11 cellular contexts compared by ENCODE assay signal in genomic region chr6:134347916-134348805, GRCh38. TPM values are rescaled to one million over a fixed set of nuclear protein-coding genes. Genes with fewer than 3 reads are reported as not detected.
DNase-seq lines count a peak whose midpoint lies in the region; ATAC-seq and TF ChIP-seq lines count a peak whose summit lies in the region.
"Had no signal": no experiment of that assay in that cellular context is flagged by ENCODE, and none has a peak within 500 bp of the region (broad histone marks: within the 10 kb centered on the region; RNA-seq: fewer than 3 reads in every experiment).

No MANE protein-coding gene starts in this region.

- ATAC-seq in gastroesophageal sphincter = peak; percentile 71
- peak; percentile 50 to 56 for ATAC-seq in gastrocnemius medialis
- ATAC-seq in left lung = no peak
- no peak for ATAC-seq in GM21717 (IDR thresholded peaks at IDR 0.05; ENCODE audit: unreplicated experiment)

- H3K36me3 ChIP-seq in gastroesophageal sphincter (no peaks in the 10 kb centered on the region), gastrocnemius medialis (no peaks in the 10 kb centered on the region), left lung (no peaks in the 10 kb centered on the region)

- intact Hi-C loops in gastrocnemius medialis (cut with DNase I; ENCODE audit: low total_unique reads) = loop anchor here (2.0 to 10.0 kb wide), 3 partner anchors 173 to 477 kb away; no protein-coding TSS in a partner anchor
- intact Hi-C loops in left lung (cut with DNase I) = no loop called here

- in situ Hi-C loops in gastrocnemius medialis (cut with MboI; ENCODE audit: low sequenced_read_pairs in 4 of 4) = no loop called here
- in situ Hi-C loops in GM13977 (cut with MboI; ENCODE audit: low pct_unique_long_range_greater_than_20kb, low sequenced_read_pairs, unreplicated experiment) = no loop called here

- H3K4me1 ChIP-seq in gastroesophageal sphincter = no peaks in the 10 kb centered on the region
- peaks cover 30 to 57% of the 10 kb centered on the region in 2 donors for H3K4me1 ChIP-seq in gastrocnemius medialis
- H3K4me1 ChIP-seq in left lung = peaks cover 4 to 18% of the 10 kb centered on the region in 2 donors

- TF ChIP-seq EP300 in gastroesophageal sphincter (IDR thresholded peaks at IDR 0.05) = no peak

- H3K4me3 ChIP-seq in gastroesophageal sphincter (no peak overlapping the region), gastrocnemius medialis (peak overlapping the region; percentile 4 to 43 (median 30)), left lung (no peak overlapping the region)

- no peaks in the 10 kb centered on the region for H3K9me3 ChIP-seq in gastroesophageal sphincter
- no peaks in the 10 kb centered on the region for H3K9me3 ChIP-seq in gastrocnemius medialis
- no peaks in the 10 kb centered on the region for H3K9me3 ChIP-seq in left lung

- WGBS in gastroesophageal sphincter (ENCODE audit: low coverage in 1 of 2), 2 donors = 89 to 91% methylated on average over 16 to 18 of the region's 22 CpGs

- TF ChIP-seq POLR2A in gastroesophageal sphincter (IDR thresholded peaks at IDR 0.05) (no peak), gastrocnemius medialis (IDR thresholded peaks at IDR 0.05) (peak in 1 of 2 donors; percentile 43)

- TF ChIP-seq CTCF in gastroesophageal sphincter (IDR thresholded peaks at IDR 0.05) (no peak), gastrocnemius medialis (IDR thresholded peaks at IDR 0.05 in 4 of 5, conservative IDR thresholded peaks at IDR 0.05 in 1 of 5) (no peak), left lung (IDR thresholded peaks at IDR 0.05) (no peak), GM13977 (IDR thresholded peaks at IDR 0.05; ENCODE audit: extremely low read depth, insufficient read depth, missing control alignments) (no peak)

- H3K27ac ChIP-seq in gastroesophageal sphincter = no peak overlapping the region
- H3K27ac ChIP-seq in gastrocnemius medialis = peak overlapping the region; percentile 75 to 89 (median 85)
- no peak overlapping the region for H3K27ac ChIP-seq in left lung

- no peaks in the 10 kb centered on the region for H3K27me3 ChIP-seq in gastroesophageal sphincter
- no peaks in the 10 kb centered on the region for H3K27me3 ChIP-seq in gastrocnemius medialis
- H3K27me3 ChIP-seq in left lung = no peaks in the 10 kb centered on the region

- DNase-seq in GM04503 (ENCODE audit: low read depth) = peak; percentile 79
- DNase-seq in amniotic stem cell (lab: John Stamatoyannopoulos, UW) = peak; percentile 81
- peak; percentile 45 to 60 for DNase-seq in gastrocnemius medialis
- no peak for DNase-seq in left lung
- no peak for DNase-seq in GM13977 (ENCODE audit: low spot score)
- DNase-seq in NCI-H69 (lab: John Stamatoyannopoulos, UW) = no peak
- DNase-seq: activated CD8-positive, alpha-beta memory T cell treated with anti-CD3 and anti-CD28 coated beads, Interleukin-2, amount 50 U/mL, for 48 hours; DND-41; NCI-H1092 treated with DMSO at 0.1 percent for 48 hours had no signal

RNA-seq across cellular contexts. Expression of gene SGK1, which starts 30.2 kb away (rescaled TPM):
- total RNA-seq in gastroesophageal sphincter (10 to 100 TPM; 15.1 to 38.2 (median 25.5) TPM), gastrocnemius medialis (100 to 1,000 TPM in 1 of 4 donors, 10 to 100 TPM in 3; 43.7 to 100 (median 56.2) TPM), left lung (100 to 1,000 TPM; 154 to 236 TPM)

Comparison
In these comparisons a context has a peak if more than half of its experiments do, and no peak if none do; other contexts are left out.
1. DNase-seq: peak in GM04503 (single experiment), amniotic stem cell (single experiment) and gastrocnemius medialis (2 of 2); none in left lung (0 of 2), GM13977 (single experiment) and NCI-H69 (single experiment).
2. ATAC-seq: peak in gastroesophageal sphincter (single experiment) and gastrocnemius medialis (2 of 2); none in left lung (single experiment) and GM21717 (single experiment).
3. H3K27ac ChIP-seq: peak in gastrocnemius medialis (4 of 4); none in gastroesophageal sphincter (0 of 4) and left lung (0 of 2).
4. H3K4me3 ChIP-seq: peak in gastrocnemius medialis (4 of 4); none in gastroesophageal sphincter (0 of 2) and left lung (0 of 2).